ENCODE assay signal across 15 cellular contexts in the genomic region with DNA sequence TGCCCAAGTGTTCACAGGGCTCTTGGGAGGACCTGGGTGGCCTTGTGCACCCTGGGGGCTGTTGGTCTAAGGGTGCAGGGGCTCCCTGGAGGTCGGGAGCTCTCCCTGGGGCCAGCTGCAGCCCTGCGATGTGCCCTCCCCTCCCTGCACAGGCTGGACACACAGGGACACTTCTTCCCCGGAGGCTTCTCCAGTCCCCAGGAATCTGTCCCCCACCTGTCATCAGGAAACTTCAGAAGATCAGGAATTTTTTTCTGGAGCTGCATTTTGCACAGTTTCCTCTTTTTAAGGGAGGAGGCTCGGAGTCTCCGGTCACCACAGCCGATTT.
"Had no signal": no experiment of that assay in that cellular context is flagged by ENCODE, and none has a peak within 500 bp of the region (broad histone marks: within the 10 kb centered on the region; RNA-seq: fewer than 3 reads in every experiment).

No MANE protein-coding gene starts in this region.

- DNase-seq: activated CD4-positive, alpha-beta T cell treated with anti-CD3 and anti-CD28 coated beads for 4 hours; activated CD4-positive, alpha-beta T cell treated with anti-CD3 and anti-CD28 coated beads, Interleukin-2, amount 50 U/mL, for 4 hours; activated naive CD8-positive, alpha-beta T cell treated with anti-CD3 and anti-CD28 coated beads, Interleukin-2, amount 50 U/mL, for 24 hours; activated T-cell treated with anti-CD3 and anti-CD28 coated beads, Interleukin-2, amount 50 U/mL, for 1 hour; amygdala; central memory CD4-positive, alpha-beta T cell; foreskin fibroblast; stimulated activated CD4-positive, alpha-beta T cell treated with anti-CD3 and anti-CD28 coated beads, Interleukin-4, amount 100 ng/mL, for 24 hours; T-helper 1 cell had no signal

- ATAC-seq: activated naive CD8-positive, alpha-beta T cell treated with anti-CD3 and anti-CD28 coated beads, Interleukin-2, amount 50 U/mL, for 24 hours; left colon; pancreas; stimulated activated effector memory CD8-positive, alpha-beta T cell treated with anti-CD3 and anti-CD28 coated beads, Interleukin-12 subunit alpha, Interleukin-12 subunit beta, amount 100 ng/mL, for 72 hours had no signal

- H3K27ac ChIP-seq: pancreas, right atrium auricular region, thoracic aorta, upper lobe of left lung had no signal

- H3K36me3 ChIP-seq: pancreas, right atrium auricular region, thoracic aorta, upper lobe of left lung had no signal

- H3K4me3 ChIP-seq: pancreas, right atrium auricular region, thoracic aorta, upper lobe of left lung had no signal

- H3K4me1 ChIP-seq: pancreas had no signal
